ENCODE assay signal across 8 cellular contexts in the genomic region with DNA sequence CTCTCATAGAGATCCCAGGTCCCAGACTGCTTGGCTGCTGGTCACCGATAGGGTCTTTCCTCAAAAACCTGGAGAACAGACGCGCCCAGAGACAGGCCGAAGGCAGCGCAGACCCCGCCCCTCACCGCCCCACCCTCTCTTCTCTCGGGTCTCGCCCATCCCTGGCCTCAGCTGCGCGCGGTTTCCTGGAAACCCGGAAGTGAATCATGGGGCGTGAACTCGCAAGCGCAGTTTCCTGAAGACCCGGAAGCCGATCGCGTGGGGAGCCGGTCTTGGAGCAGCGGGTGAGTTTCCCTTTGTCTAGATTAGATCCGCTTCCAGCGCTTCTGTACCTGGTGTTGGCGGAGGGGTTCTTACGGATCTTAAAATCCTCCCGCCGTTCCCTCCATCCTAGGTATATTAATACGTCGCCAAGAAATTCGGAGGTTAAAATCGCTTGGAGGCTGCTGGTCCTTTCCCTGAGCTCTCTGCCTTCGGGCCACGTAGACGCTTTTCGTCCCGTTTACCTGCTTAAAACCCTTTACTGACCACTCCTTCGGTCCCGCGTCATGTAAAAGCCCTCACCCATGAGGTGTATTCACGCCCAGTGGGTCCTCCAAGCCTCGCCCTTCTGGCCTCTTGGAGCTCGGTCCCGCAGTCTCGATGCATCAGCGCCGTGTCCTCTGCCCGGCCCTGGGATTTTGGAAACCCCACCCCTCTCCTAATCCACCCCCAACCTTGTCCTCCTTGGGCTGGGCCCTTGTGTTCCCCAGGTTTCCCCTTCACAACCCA. TPM values are rescaled to one million over a fixed set of nuclear protein-coding genes. Genes with fewer than 3 reads are reported as not detected.
DNase-seq lines count a peak whose midpoint lies in the region; ATAC-seq and TF ChIP-seq lines count a peak whose summit lies in the region.

A gene (plus strand): TSS at position 230 of the 771 bp plus-strand sequence. CDS start 48,293 bp downstream, outside the sequence.

- ATAC-seq in CD8-positive, alpha-beta T cell: peak; percentile 88
- ATAC-seq in stimulated activated naive CD8-positive, alpha-beta T cell treated with anti-CD3 and anti-CD28 coated beads, Interleukin-15, amount 100 ng/mL, for 72 hours: peak; percentile 96

- H3K4me3 Mint-ChIP-seq in CD8-positive, alpha-beta T cell: peak within 1 kb of the TSS; percentile 87
- H3K4me3 Mint-ChIP-seq in stimulated activated naive CD8-positive, alpha-beta T cell treated with anti-CD3 and anti-CD28 coated beads, Interleukin-15, amount 100 ng/mL, for 72 hours: peak within 1 kb of the TSS; percentile 86 to 90

- intact Hi-C loops in CD8-positive, alpha-beta T cell (cut with DNase I, micrococcal nuclease): loop anchor here in 1 of 2 experiments (2.0 kb wide), 1 partner anchor 55 kb away; no protein-coding TSS in a partner anchor

- no peak within 1 kb of the TSS for H3K27ac ChIP-seq in CD8-positive, alpha-beta T cell (ENCODE audit: low read depth, low read length)

- H3K4me1 Mint-ChIP-seq in CD8-positive, alpha-beta T cell (ENCODE audit: low read depth): peaks cover 16% of the 10 kb centered on the region
- H3K4me1 Mint-ChIP-seq in stimulated activated naive CD8-positive, alpha-beta T cell treated with anti-CD3 and anti-CD28 coated beads, Interleukin-15, amount 100 ng/mL, for 72 hours: peaks cover 14% of the 10 kb centered on the region

- H3K9me3 ChIP-seq in CD8-positive, alpha-beta T cell (ENCODE audit: low read length): peaks cover 23% of the 10 kb centered on the region

- DNase-seq in CD8-positive, alpha-beta T cell: peak; percentile 22 to 77 (median 54)
- DNase-seq in NCI-H82 (lab: John Stamatoyannopoulos, UW): peak; percentile 84
- DNase-seq in activated T-helper 9 cell treated with anti-CD3 and anti-CD28 coated beads, Interleukin-2, amount 50 U/mL, for 16 hours (ENCODE audit: low read depth): peak; percentile 50
- peak; percentile 77 for DNase-seq in fibroblast of the conjunctiva (ENCODE audit: low read depth)
- peak; percentile 53 for DNase-seq in non-pigmented ciliary epithelial cell (ENCODE audit: low read depth)
- DNase-seq in stimulated activated naive CD8-positive, alpha-beta T cell treated with anti-CD3 and anti-CD28 coated beads, Interleukin-15, amount 100 ng/mL, for 72 hours: peak; percentile 48 to 82
- no peak for DNase-seq in SIG-M5 (lab: John Stamatoyannopoulos, UW)
- no peak for DNase-seq in NCI-H2029 treated with DMSO at 0.1 percent for 48 hours (lab: John Stamatoyannopoulos, UW)

- no peak for TF ChIP-seq CTCF in CD8-positive, alpha-beta T cell (IDR thresholded peaks at IDR 0.05)

- CTCF ChIA-PET in CD8-positive, alpha-beta T cell (lab: Charles Lee): no interaction called here

- no peaks in the 10 kb centered on the region for H3K27me3 ChIP-seq in CD8-positive, alpha-beta T cell (ENCODE audit: insufficient read depth, low read length)

- H3K36me3 Mint-ChIP-seq in CD8-positive, alpha-beta T cell: peaks cover 68% of the 10 kb centered on the region

- H3K9me3 Mint-ChIP-seq in CD8-positive, alpha-beta T cell: peaks cover 59% of the 10 kb centered on the region
- H3K9me3 Mint-ChIP-seq in stimulated activated naive CD8-positive, alpha-beta T cell treated with anti-CD3 and anti-CD28 coated beads, Interleukin-15, amount 100 ng/mL, for 72 hours: peaks cover 60 to 89% of the 10 kb centered on the region in 2 donors

- POLR2A ChIA-PET in CD8-positive, alpha-beta T cell (lab: Charles Lee): interaction anchor here (1.5 kb wide), 1 partner anchor 55 kb away, joined by 4 read pairs; no protein-coding TSS in a partner anchor

- peak within 1 kb of the TSS; percentile 82 for H3K27ac Mint-ChIP-seq in CD8-positive, alpha-beta T cell
- H3K27ac Mint-ChIP-seq in stimulated activated naive CD8-positive, alpha-beta T cell treated with anti-CD3 and anti-CD28 coated beads, Interleukin-15, amount 100 ng/mL, for 72 hours: peak within 1 kb of the TSS; percentile 48 to 81

- H3K36me3 ChIP-seq in CD8-positive, alpha-beta T cell (ENCODE audit: insufficient read depth, low read length): peaks cover 8% of the 10 kb centered on the region

- peak within 1 kb of the TSS; percentile 59 for H3K4me3 ChIP-seq in CD8-positive, alpha-beta T cell (ENCODE audit: low read depth, low read length)

- no peaks in the 10 kb centered on the region for H3K4me1 ChIP-seq in CD8-positive, alpha-beta T cell (ENCODE audit: insufficient read depth, low read length)

- H3K27me3 Mint-ChIP-seq in CD8-positive, alpha-beta T cell (ENCODE audit: low read depth): peaks cover 8% of the 10 kb centered on the region
- no peaks in the 10 kb centered on the region for H3K27me3 Mint-ChIP-seq in stimulated activated naive CD8-positive, alpha-beta T cell treated with anti-CD3 and anti-CD28 coated beads, Interleukin-15, amount 100 ng/mL, for 72 hours

RNA-seq across cellular contexts. Expression of the gene that starts here (rescaled TPM):
- total RNA-seq in CD8-positive, alpha-beta T cell: 1 to 10 TPM; 1.5 to 1.8 TPM

Comparison
In these comparisons a context has a peak if more than half of its experiments do, and no peak if none do; other contexts are left out.
1. DNase-seq: peak in CD8-positive, alpha-beta T cell (7 of 7), NCI-H82 (single experiment), activated T-helper 9 cell treated with anti-CD3 and anti-CD28 coated beads, Interleukin-2, amount 50 U/mL, for 16 hours (single experiment), fibroblast of the conjunctiva (single experiment), non-pigmented ciliary epithelial cell (single experiment) and stimulated activated naive CD8-positive, alpha-beta T cell treated with anti-CD3 and anti-CD28 coated beads, Interleukin-15, amount 100 ng/mL, for 72 hours (2 of 2); none in SIG-M5 (single experiment) and NCI-H2029 treated with DMSO at 0.1 percent for 48 hours (single experiment).